Comparison of ENCODE assay signal across 22 cellular contexts in the genomic region with DNA sequence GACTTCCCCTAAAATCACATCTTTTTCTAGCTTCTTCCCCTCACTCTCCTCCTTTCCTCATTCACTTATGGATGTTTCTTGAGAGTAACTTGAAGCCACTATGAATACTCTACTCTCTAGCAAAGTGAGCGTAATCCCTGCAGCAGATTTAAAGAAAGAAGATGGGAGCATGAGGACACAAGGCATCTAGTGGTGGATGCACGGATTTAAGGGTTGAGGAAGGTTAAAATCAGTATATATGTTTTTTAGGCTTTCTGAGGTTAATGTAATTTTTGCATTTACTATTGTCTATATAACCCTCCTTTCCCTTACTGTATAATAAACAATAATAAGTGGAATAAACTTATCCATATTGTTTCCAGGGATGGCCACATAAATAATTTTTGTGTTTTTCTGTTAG.
"Had no signal": no experiment of that assay in that cellular context is flagged by ENCODE, and none has a peak within 500 bp of the region (broad histone marks: within the 10 kb centered on the region; RNA-seq: fewer than 3 reads in every experiment).

No MANE protein-coding gene starts in this region.

- ATAC-seq: activated naive CD4-positive, alpha-beta T cell treated with anti-CD3 and anti-CD28 coated beads, Interleukin-2, amount 50 U/mL, for 72 hours; effector memory CD8-positive, alpha-beta T cell; gastroesophageal sphincter; heart left ventricle; left cardiac atrium; natural killer cell treated with Interleukin-12 subunit alpha and Interleukin-12 subunit beta and Interleukin-15 and Interleukin-18, amount 100 ng/mL, for 72 hours; stimulated activated naive B cell treated with anti-CD40 and anti-IgM and Interleukin-4, amounts not matched to agents 10 μg/mL and 1 μg/mL and 100 μg/mL, for 72 hours had no signal

- H3K27ac Mint-ChIP-seq: activated naive CD4-positive, alpha-beta T cell treated with anti-CD3 and anti-CD28 coated beads, Interleukin-2, amount 50 U/mL, for 72 hours; effector memory CD8-positive, alpha-beta T cell; memory B cell; natural killer cell treated with Interleukin-12 subunit alpha and Interleukin-12 subunit beta and Interleukin-15 and Interleukin-18, amount 100 ng/mL, for 72 hours; stimulated activated naive B cell treated with anti-CD40 and anti-IgM and Interleukin-4, amounts not matched to agents 10 μg/mL and 1 μg/mL and 100 μg/mL, for 72 hours had no signal

- H3K4me1 Mint-ChIP-seq: central memory CD8-positive, alpha-beta T cell; memory B cell; stimulated activated naive B cell treated with anti-CD40 and anti-IgM and Interleukin-4, amounts not matched to agents 10 μg/mL and 1 μg/mL and 100 μg/mL, for 72 hours had no signal

- H3K36me3 Mint-ChIP-seq: activated naive CD4-positive, alpha-beta T cell treated with anti-CD3 and anti-CD28 coated beads, Interleukin-2, amount 50 U/mL, for 72 hours; memory B cell; natural killer cell treated with Interleukin-12 subunit alpha and Interleukin-12 subunit beta and Interleukin-15 and Interleukin-18, amount 100 ng/mL, for 72 hours; stimulated activated naive B cell treated with anti-CD40 and anti-IgM and Interleukin-4, amounts not matched to agents 10 μg/mL and 1 μg/mL and 100 μg/mL, for 72 hours had no signal

- H3K9me3 Mint-ChIP-seq: memory B cell had no signal

- H3K9me3 ChIP-seq: colonic mucosa, esophagus squamous epithelium, sigmoid colon, thoracic aorta had no signal

- H3K27me3 ChIP-seq: colonic mucosa, esophagus squamous epithelium, gastroesophageal sphincter, heart left ventricle, sigmoid colon, upper lobe of left lung had no signal

- DNase-seq: activated T-cell treated with anti-CD3 and anti-CD28 coated beads, Interleukin-2, amount 50 U/mL, for 1 hour; colonic mucosa; dorsolateral prefrontal cortex; effector memory CD8-positive, alpha-beta T cell; esophagus squamous epithelium; heart left ventricle; islet precursor cell; left cardiac atrium; occipital lobe; retina; sigmoid colon; stimulated activated CD4-positive, alpha-beta T cell treated with anti-CD3 and anti-CD28 coated beads, Interleukin-2, amount 100 ng/mL, for 48 hours; stimulated activated CD8-positive, alpha-beta memory T cell treated with anti-CD3 and anti-CD28 coated beads, Interleukin-4, amount 100 ng/mL, for 48 hours; stimulated activated naive B cell treated with anti-CD40 and anti-IgM and Interleukin-4, amounts not matched to agents 10 μg/mL and 1 μg/mL and 100 μg/mL, for 72 hours; T-helper 1 cell; upper lobe of left lung had no signal

- H3K4me3 Mint-ChIP-seq: central memory CD8-positive, alpha-beta T cell; effector memory CD8-positive, alpha-beta T cell; memory B cell; natural killer cell treated with Interleukin-12 subunit alpha and Interleukin-12 subunit beta and Interleukin-15 and Interleukin-18, amount 100 ng/mL, for 72 hours; stimulated activated naive B cell treated with anti-CD40 and anti-IgM and Interleukin-4, amounts not matched to agents 10 μg/mL and 1 μg/mL and 100 μg/mL, for 72 hours had no signal

- H3K27me3 Mint-ChIP-seq: central memory CD8-positive, alpha-beta T cell; effector memory CD8-positive, alpha-beta T cell; memory B cell; natural killer cell treated with Interleukin-12 subunit alpha and Interleukin-12 subunit beta and Interleukin-15 and Interleukin-18, amount 100 ng/mL, for 72 hours; stimulated activated naive B cell treated with anti-CD40 and anti-IgM and Interleukin-4, amounts not matched to agents 10 μg/mL and 1 μg/mL and 100 μg/mL, for 72 hours had no signal

- H3K27ac ChIP-seq: colonic mucosa, dorsolateral prefrontal cortex, esophagus squamous epithelium, gastroesophageal sphincter, heart left ventricle, sigmoid colon, thoracic aorta, upper lobe of left lung had no signal

- H3K4me3 ChIP-seq: colonic mucosa, dorsolateral prefrontal cortex, esophagus squamous epithelium, gastroesophageal sphincter, heart left ventricle, sigmoid colon, thoracic aorta, upper lobe of left lung had no signal

- H3K4me1 ChIP-seq: colonic mucosa, esophagus squamous epithelium, gastroesophageal sphincter, heart left ventricle, sigmoid colon, upper lobe of left lung had no signal

- H3K36me3 ChIP-seq: colonic mucosa, esophagus squamous epithelium, gastroesophageal sphincter, heart left ventricle, sigmoid colon, thoracic aorta, upper lobe of left lung had no signal
